In genomic region chr14:31229638-31230229, GRCh38 we compare ENCODE assay signal across 8 cellular contexts. TPM values are rescaled to one million over a fixed set of nuclear protein-coding genes. Genes with fewer than 3 reads are reported as not detected.
DNase-seq lines count a peak whose midpoint lies in the region; ATAC-seq and TF ChIP-seq lines count a peak whose summit lies in the region.

No MANE protein-coding gene starts in this region.

- H3K4me2 ChIP-seq in IMR-90 (ENCODE audit: low read depth, low read length), result peak overlapping the region; percentile 32
- peak overlapping the region; percentile 59 for H3K4me2 ChIP-seq in hepatocyte
- H3K4me2 ChIP-seq in skeletal muscle satellite cell (ENCODE audit: low read length), result peak overlapping the region; percentile 58

- H3K36me3 ChIP-seq in IMR-90 (ENCODE audit: control insufficient read depth, insufficient read depth, low read length) (no peaks in the 10 kb centered on the region), hepatocyte (replicated peaks; ENCODE audit: insufficient read depth, low read depth) (no peaks in the 10 kb centered on the region), skeletal muscle satellite cell (ENCODE audit: insufficient read depth, low read length) (no peaks in the 10 kb centered on the region)

- BruUV-seq in IMR-90 (replicated peaks; lab: Mats Ljungman, UMichigan), result no TSS peak

- POLR2A ChIA-PET in IMR-90 (lab: Charles Lee; ENCODE audit: unreplicated experiment) (no interaction called here), WTC11 (lab: Charles Lee) (no interaction called here)

- H3K27me3 ChIP-seq in IMR-90 (ENCODE audit: control insufficient read depth, insufficient read depth, low read length) (no peaks in the 10 kb centered on the region), hepatocyte (no peaks in the 10 kb centered on the region), skeletal muscle satellite cell (ENCODE audit: control insufficient read depth, insufficient read depth, low read length) (no peaks in the 10 kb centered on the region)

- H3K18ac ChIP-seq in IMR-90 (ENCODE audit: low read depth, low read length), result no peak overlapping the region

- H3K9ac ChIP-seq in IMR-90 (ENCODE audit: low read depth, low read length) (no peak overlapping the region), skeletal muscle satellite cell (ENCODE audit: low read depth, low read length) (no peak overlapping the region)

- 0% methylated on average over 1 of the region's 9 CpGs; no CpG with 5 or more reads in 1 of the 2 experiments for WGBS in IMR-90 (ENCODE audit: extremely low coverage in 2 of 2, insufficient read length in 1 of 2), 2 experiments
- WGBS in hepatocyte (ENCODE audit: low lambda C conversion rate, missing lambda C conversion rate), result 19% methylated on average over 9 of the region's 9 CpGs

- H2BK20ac ChIP-seq in IMR-90 (ENCODE audit: low read depth, low read length), result peak overlapping the region; percentile 77; the same call in 1 of the 2 replicates

- H3K36me3 Mint-ChIP-seq in CD14-positive monocyte, result no peaks in the 10 kb centered on the region
- no peaks in the 10 kb centered on the region for H3K36me3 Mint-ChIP-seq in WTC11

- H3K4me1 Mint-ChIP-seq in CD14-positive monocyte (peaks cover 17% of the 10 kb centered on the region), WTC11 (peaks cover 6% of the 10 kb centered on the region)

- H2AFZ ChIP-seq in IMR-90 (replicated peaks; ENCODE audit: low read length, poor library complexity), result peak overlapping the region; percentile 86
- H2AFZ ChIP-seq in hepatocyte, result peak overlapping the region; percentile 11

- peak; percentile 16 for TF ChIP-seq RAD21 in IMR-90 (IDR thresholded peaks at IDR 0.05; ENCODE audit: low read length)

- H4K5ac ChIP-seq in IMR-90 (ENCODE audit: low read depth, low read length), result no peak overlapping the region

- no peaks in the 10 kb centered on the region for H3K9me3 ChIP-seq in IMR-90 (ENCODE audit: control insufficient read depth, insufficient read depth, low read length)
- no peaks in the 10 kb centered on the region for H3K9me3 ChIP-seq in hepatocyte (ENCODE audit: low read depth)
- no peaks in the 10 kb centered on the region for H3K9me3 ChIP-seq in skeletal muscle satellite cell (replicated peaks; ENCODE audit: low read length)

- H3K56ac ChIP-seq in IMR-90 (ENCODE audit: extremely low read depth, insufficient read depth, low read length), result no peak overlapping the region

- no peak overlapping the region for H2BK15ac ChIP-seq in IMR-90 (ENCODE audit: low read depth, low read length)

- no peaks in the 10 kb centered on the region; the same call in 1 of the 2 replicates for H3K9me1 ChIP-seq in IMR-90 (ENCODE audit: insufficient read depth, low read length)

- H3K27me3 Mint-ChIP-seq in CD14-positive monocyte (ENCODE audit: low read depth in 3 of 3) (no peaks in the 10 kb centered on the region), WTC11 (ENCODE audit: low read depth) (no peaks in the 10 kb centered on the region)

- H3K9me2 ChIP-seq in hepatocyte (replicated peaks; ENCODE audit: insufficient read depth), result no peaks in the 10 kb centered on the region

- H4K8ac ChIP-seq in IMR-90 (ENCODE audit: low read depth in 2 of 2, low read length in 2 of 2), result no peak overlapping the region

- H2AK5ac ChIP-seq in IMR-90 (ENCODE audit: low read depth, low read length), result no peak overlapping the region

- no peaks in the 10 kb centered on the region for H3K9me3 Mint-ChIP-seq in CD14-positive monocyte
- no peaks in the 10 kb centered on the region for H3K9me3 Mint-ChIP-seq in WTC11

- no peaks in the 10 kb centered on the region for H3K79me1 ChIP-seq in IMR-90 (ENCODE audit: low read depth in 1 of 2, low read length in 2 of 2)

- intact Hi-C loops in CD14-positive monocyte (cut with micrococcal nuclease) (no loop called here), IMR-90 (cut with micrococcal nuclease) (no loop called here)

- H3K4me1 ChIP-seq in IMR-90 (ENCODE audit: control insufficient read depth, insufficient read depth, low read length) (no peaks in the 10 kb centered on the region), hepatocyte (ENCODE audit: insufficient read depth) (peaks cover 12% of the 10 kb centered on the region), skeletal muscle satellite cell (ENCODE audit: control insufficient read depth, insufficient read depth, low read length) (peaks cover 14% of the 10 kb centered on the region)

- ATAC-seq in IMR-90 (ENCODE audit: low read depth) (peak; percentile 99), WTC11 (peak; percentile 98), HG02870 (IDR thresholded peaks at IDR 0.05; ENCODE audit: unreplicated experiment) (no peak)

- in situ Hi-C loops in IMR-90 (cut with MboI; ENCODE audit: low sequenced_read_pairs), result no loop called here

- H2BK120ac ChIP-seq in IMR-90 (ENCODE audit: low read depth, low read length), result 0 out of 2 replicates have a peak overlapping the region, but pooled peaks have one; percentile 43

- H3K27ac Mint-ChIP-seq in CD14-positive monocyte, result peak overlapping the region; percentile 56 to 91 (median 85)
- H3K27ac Mint-ChIP-seq in WTC11, result no peak overlapping the region

- no peak overlapping the region for H3K14ac ChIP-seq in IMR-90 (replicated peaks; ENCODE audit: low read depth, low read length)

- H3K27ac ChIP-seq in IMR-90 (ENCODE audit: insufficient read depth, low read length) (no peak overlapping the region), hepatocyte (peak overlapping the region; percentile 90)

- no peak overlapping the region for H2BK5ac ChIP-seq in IMR-90 (ENCODE audit: low read depth, low read length, poor library complexity, severe bottlenecking)

- H3K4ac ChIP-seq in IMR-90 (ENCODE audit: low read depth, low read length), result no peak overlapping the region; the same call in 1 of the 2 replicates

- H3K4me3 ChIP-seq in IMR-90 (ENCODE audit: insufficient read depth, low read depth, low read length) (no peak overlapping the region; the same call in 1 of the 2 replicates), hepatocyte (no peak overlapping the region), skeletal muscle satellite cell (ENCODE audit: low read length) (no peak overlapping the region)

- H2AK9ac ChIP-seq in IMR-90 (replicated peaks; ENCODE audit: low read depth, low read length, poor library complexity), result peak overlapping the region; percentile 17

- TF ChIP-seq POLR2A in IMR-90 (IDR thresholded peaks at IDR 0.05; ENCODE audit: low read depth, low read length), result no peak

- no peaks in the 10 kb centered on the region for H4K20me1 ChIP-seq in IMR-90 (ENCODE audit: insufficient read depth, low read length)
- no peaks in the 10 kb centered on the region for H4K20me1 ChIP-seq in hepatocyte (ENCODE audit: insufficient read depth, poor library complexity, severe bottlenecking)

- no peaks in the 10 kb centered on the region for H3K79me2 ChIP-seq in hepatocyte

- H3K4me3 Mint-ChIP-seq in CD14-positive monocyte (peak overlapping the region; percentile 61 to 86), WTC11 (peak overlapping the region; percentile 30)

- peak; percentile 91 for DNase-seq in CD14-positive monocyte (ENCODE audit: low spot score)
- peak; percentile 98 for DNase-seq in IMR-90
- DNase-seq in WTC11 (ENCODE audit: low spot score), result no peak
- peak; percentile 89 for DNase-seq in hepatocyte (ENCODE audit: low spot score)
- DNase-seq in GM19240 (ENCODE audit: insufficient read length, low spot score), result no peak
- no peak for DNase-seq in stimulated activated CD4-positive, alpha-beta T cell treated with anti-CD3 and anti-CD28 coated beads, Interleukin-2, amount 100 ng/mL, for 48 hours

- TF ChIP-seq CTCF in CD14-positive monocyte (IDR thresholded peaks at IDR 0.05), result no peak
- TF ChIP-seq CTCF in IMR-90 (conservative IDR thresholded peaks at IDR 0.05; ENCODE audit: low read depth, low read length), result no peak
- no peak for TF ChIP-seq CTCF in WTC11 (IDR thresholded peaks at IDR 0.05)
- TF ChIP-seq CTCF in hepatocyte (IDR thresholded peaks at IDR 0.05; ENCODE audit: poor library complexity), result no peak

- no peak overlapping the region for H3K23ac ChIP-seq in IMR-90 (ENCODE audit: low read depth, low read length)

- dilution Hi-C loops in IMR-90 (cut with HindIII; ENCODE audit: low sequenced_read_pairs, unreplicated experiment), result no loop called here

- no peak overlapping the region for H4K91ac ChIP-seq in IMR-90 (ENCODE audit: insufficient read depth, low read depth, low read length)

- CTCF ChIA-PET in IMR-90 (lab: Yijun Ruan, JAX) (interaction anchor here (0.6 kb wide), 2 partner anchors 9 to 29 kb away, joined by 5 to 6 read pairs; no protein-coding TSS in a partner anchor), WTC11 (lab: Charles Lee) (interaction anchor here (0.6 to 0.7 kb wide), 2 partner anchors 21 to 335 kb away, joined by 3 read pairs; no protein-coding TSS in a partner anchor)

TF ChIP-seq in IMR-90, 13 proteins besides CTCF, POLR2A, EP300 and RAD21 (continues in another document):
- TF ChIP-seq ELK1 (IDR thresholded peaks at IDR 0.05; ENCODE audit: borderline replicate concordance, low read depth, low read length) (no peak), CHD1 (IDR thresholded peaks at IDR 0.05; ENCODE audit: low read depth, low read length) (no peak)

TF ChIP-seq in WTC11, 78 proteins besides CTCF, POLR2A, EP300 and RAD21:
- no peak for TF ChIP-seq FOXP1 (CRISPR knock-in tag; IDR thresholded peaks at IDR 0.05; ENCODE audit: borderline replicate concordance)
- TF ChIP-seq NFATC4 (CRISPR knock-in tag; IDR thresholded peaks at IDR 0.05), result no peak
- TF ChIP-seq PREB (CRISPR knock-in tag; IDR thresholded peaks at IDR 0.05; ENCODE audit: borderline replicate concordance), result peak; percentile 93; the same call in 1 of the 2 replicates
- peak; percentile 99 for TF ChIP-seq GABPB1 (CRISPR knock-in tag; IDR thresholded peaks at IDR 0.05)

RNA-seq across cellular contexts. Expression of gene HECTD1, which starts 22.1 kb away (rescaled TPM):
- polyA plus RNA-seq in CD14-positive monocyte, result 10 to 100 TPM; 12.7 to 21.5 TPM
- total RNA-seq in IMR-90 (2012; rRNA removed), result 222 and 228 TPM in 2 replicates
- polyA plus RNA-seq in IMR-90 (2012; rRNA removed), result 48.5 and 48.8 TPM in 2 replicates
- polyA plus RNA-seq in IMR-90 (2012; cell fraction: cytosol; rRNA removed), result 7.8 and 13.6 TPM in 2 replicates
- 22.3 and 106 TPM in 2 replicates for polyA plus RNA-seq in IMR-90 (2012; cell fraction: nucleus; rRNA removed; ENCODE audit: low replicate concordance)
- 81.7 to 89.1 TPM (median 88.5 TPM) in 3 replicates for total RNA-seq in WTC11 (2021)
- 147 and 159 TPM in 2 replicates for total RNA-seq in hepatocyte
- 45.2 and 48.6 TPM in 2 replicates for polyA plus RNA-seq in hepatocyte
- total RNA-seq in skeletal muscle satellite cell (2012; rRNA removed), result 122 and 153 TPM in 2 replicates

Comparison
In these comparisons a context has a peak if more than half of its experiments do, and no peak if none do; other contexts are left out.
1. DNase-seq: peak in CD14-positive monocyte (single experiment), IMR-90 (single experiment) and hepatocyte (single experiment); none in WTC11 (single experiment), GM19240 (single experiment) and stimulated activated CD4-positive, alpha-beta T cell treated with anti-CD3 and anti-CD28 coated beads, Interleukin-2, amount 100 ng/mL, for 48 hours (0 of 2).
2. Peak in every context shown above with its lines, with median percentiles within 50 percentile points of each other: H3K4me2 ChIP-seq.